ENCODE assay signal across 1 cellular context in the genomic region with DNA sequence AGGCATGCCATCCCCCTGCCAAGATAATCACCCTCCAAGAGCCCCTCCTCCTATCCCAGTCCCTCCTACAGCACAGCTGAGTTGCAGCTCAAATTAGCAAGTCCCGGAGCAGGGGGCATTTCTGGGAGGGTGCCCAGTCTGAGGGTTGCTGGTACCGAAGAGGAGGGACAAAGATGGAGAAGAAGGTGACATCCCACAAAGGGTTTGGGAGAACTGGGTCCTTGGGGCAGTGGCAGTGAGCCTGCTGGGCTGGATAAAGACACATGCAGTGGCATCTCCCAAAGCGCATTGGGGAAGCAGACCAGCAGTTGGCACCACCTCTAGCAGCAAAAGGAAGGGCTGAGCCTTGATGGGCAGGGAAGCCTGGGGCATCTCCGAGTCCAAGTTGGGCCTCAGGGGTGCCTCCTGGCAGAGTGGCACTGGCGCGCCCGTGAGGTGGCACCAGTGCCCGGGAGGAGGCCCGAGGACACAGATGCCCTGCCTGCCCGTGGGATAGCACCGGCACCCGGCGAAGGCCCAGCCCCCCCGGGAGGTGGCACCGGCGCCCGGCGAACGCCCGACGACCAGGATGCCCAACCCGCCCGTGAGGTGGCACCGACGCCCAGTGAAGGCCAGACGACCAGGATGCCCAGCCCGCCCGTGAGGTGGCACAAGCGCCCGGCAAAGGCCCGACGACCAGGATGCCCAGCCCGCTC.
TF ChIP-seq lines count a peak whose summit lies in the region.

No MANE protein-coding gene starts in this region.

TF ChIP-seq in HEK293, 187 proteins besides CTCF, POLR2A, EP300 and RAD21 (continued from another document and continues in another):
- TF ChIP-seq, protein P1, sequence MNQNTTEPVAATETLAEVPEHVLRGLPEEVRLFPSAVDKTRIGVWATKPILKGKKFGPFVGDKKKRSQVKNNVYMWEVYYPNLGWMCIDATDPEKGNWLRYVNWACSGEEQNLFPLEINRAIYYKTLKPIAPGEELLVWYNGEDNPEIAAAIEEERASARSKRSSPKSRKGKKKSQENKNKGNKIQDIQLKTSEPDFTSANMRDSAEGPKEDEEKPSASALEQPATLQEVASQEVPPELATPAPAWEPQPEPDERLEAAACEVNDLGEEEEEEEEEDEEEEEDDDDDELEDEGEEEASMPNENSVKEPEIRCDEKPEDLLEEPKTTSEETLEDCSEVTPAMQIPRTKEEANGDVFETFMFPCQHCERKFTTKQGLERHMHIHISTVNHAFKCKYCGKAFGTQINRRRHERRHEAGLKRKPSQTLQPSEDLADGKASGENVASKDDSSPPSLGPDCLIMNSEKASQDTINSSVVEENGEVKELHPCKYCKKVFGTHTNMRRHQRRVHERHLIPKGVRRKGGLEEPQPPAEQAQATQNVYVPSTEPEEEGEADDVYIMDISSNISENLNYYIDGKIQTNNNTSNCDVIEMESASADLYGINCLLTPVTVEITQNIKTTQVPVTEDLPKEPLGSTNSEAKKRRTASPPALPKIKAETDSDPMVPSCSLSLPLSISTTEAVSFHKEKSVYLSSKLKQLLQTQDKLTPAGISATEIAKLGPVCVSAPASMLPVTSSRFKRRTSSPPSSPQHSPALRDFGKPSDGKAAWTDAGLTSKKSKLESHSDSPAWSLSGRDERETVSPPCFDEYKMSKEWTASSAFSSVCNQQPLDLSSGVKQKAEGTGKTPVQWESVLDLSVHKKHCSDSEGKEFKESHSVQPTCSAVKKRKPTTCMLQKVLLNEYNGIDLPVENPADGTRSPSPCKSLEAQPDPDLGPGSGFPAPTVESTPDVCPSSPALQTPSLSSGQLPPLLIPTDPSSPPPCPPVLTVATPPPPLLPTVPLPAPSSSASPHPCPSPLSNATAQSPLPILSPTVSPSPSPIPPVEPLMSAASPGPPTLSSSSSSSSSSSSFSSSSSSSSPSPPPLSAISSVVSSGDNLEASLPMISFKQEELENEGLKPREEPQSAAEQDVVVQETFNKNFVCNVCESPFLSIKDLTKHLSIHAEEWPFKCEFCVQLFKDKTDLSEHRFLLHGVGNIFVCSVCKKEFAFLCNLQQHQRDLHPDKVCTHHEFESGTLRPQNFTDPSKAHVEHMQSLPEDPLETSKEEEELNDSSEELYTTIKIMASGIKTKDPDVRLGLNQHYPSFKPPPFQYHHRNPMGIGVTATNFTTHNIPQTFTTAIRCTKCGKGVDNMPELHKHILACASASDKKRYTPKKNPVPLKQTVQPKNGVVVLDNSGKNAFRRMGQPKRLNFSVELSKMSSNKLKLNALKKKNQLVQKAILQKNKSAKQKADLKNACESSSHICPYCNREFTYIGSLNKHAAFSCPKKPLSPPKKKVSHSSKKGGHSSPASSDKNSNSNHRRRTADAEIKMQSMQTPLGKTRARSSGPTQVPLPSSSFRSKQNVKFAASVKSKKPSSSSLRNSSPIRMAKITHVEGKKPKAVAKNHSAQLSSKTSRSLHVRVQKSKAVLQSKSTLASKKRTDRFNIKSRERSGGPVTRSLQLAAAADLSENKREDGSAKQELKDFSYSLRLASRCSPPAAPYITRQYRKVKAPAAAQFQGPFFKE (tag by site-specific recombination; IDR thresholded peaks at IDR 0.05; ENCODE audit: borderline replicate concordance): peak; percentile 46; the same call in 1 of the 2 replicates
- TF ChIP-seq SP2 (tag by site-specific recombination; IDR thresholded peaks at IDR 0.05): peak; percentile 70
- TF ChIP-seq GLIS1 (tag by site-specific recombination; IDR thresholded peaks at IDR 0.05): peak; percentile 45; the same call in 1 of the 2 replicates
- TF ChIP-seq, protein P2, sequence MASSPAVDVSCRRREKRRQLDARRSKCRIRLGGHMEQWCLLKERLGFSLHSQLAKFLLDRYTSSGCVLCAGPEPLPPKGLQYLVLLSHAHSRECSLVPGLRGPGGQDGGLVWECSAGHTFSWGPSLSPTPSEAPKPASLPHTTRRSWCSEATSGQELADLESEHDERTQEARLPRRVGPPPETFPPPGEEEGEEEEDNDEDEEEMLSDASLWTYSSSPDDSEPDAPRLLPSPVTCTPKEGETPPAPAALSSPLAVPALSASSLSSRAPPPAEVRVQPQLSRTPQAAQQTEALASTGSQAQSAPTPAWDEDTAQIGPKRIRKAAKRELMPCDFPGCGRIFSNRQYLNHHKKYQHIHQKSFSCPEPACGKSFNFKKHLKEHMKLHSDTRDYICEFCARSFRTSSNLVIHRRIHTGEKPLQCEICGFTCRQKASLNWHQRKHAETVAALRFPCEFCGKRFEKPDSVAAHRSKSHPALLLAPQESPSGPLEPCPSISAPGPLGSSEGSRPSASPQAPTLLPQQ (tag by site-specific recombination; IDR thresholded peaks at IDR 0.05): no peak
- no peak for TF ChIP-seq ZBTB20 (tag by site-specific recombination; IDR thresholded peaks at IDR 0.05)
- TF ChIP-seq TRIM28 (IDR thresholded peaks at IDR 0.05; ENCODE audit: borderline replicate concordance, low read length): no peak
- TF ChIP-seq, protein P3, sequence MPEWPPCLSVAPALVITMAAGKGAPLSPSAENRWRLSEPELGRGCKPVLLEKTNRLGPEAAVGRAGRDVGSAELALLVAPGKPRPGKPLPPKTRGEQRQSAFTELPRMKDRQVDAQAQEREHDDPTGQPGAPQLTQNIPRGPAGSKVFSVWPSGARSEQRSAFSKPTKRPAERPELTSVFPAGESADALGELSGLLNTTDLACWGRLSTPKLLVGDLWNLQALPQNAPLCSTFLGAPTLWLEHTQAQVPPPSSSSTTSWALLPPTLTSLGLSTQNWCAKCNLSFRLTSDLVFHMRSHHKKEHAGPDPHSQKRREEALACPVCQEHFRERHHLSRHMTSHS (tag by site-specific recombination; IDR thresholded peaks at IDR 0.05): no peak
- TF ChIP-seq ZNF629 (tag by site-specific recombination; IDR thresholded peaks at IDR 0.05): no peak
- no peak for TF ChIP-seq ZNF707 (tag by site-specific recombination; IDR thresholded peaks at IDR 0.05)
- TF ChIP-seq ZNF366 (tag by site-specific recombination; conservative IDR thresholded peaks at IDR 0.05): no peak
- no peak for TF ChIP-seq ZNF266 (tag by site-specific recombination; IDR thresholded peaks at IDR 0.05; ENCODE audit: low read depth)
- TF ChIP-seq ZNF658 (tag by site-specific recombination; IDR thresholded peaks at IDR 0.05): no peak
- TF ChIP-seq ZNF514 (tag by site-specific recombination; IDR thresholded peaks at IDR 0.05): no peak
- TF ChIP-seq BCL11A (tag by site-specific recombination; IDR thresholded peaks at IDR 0.05; ENCODE audit: low read depth): no peak
- TF ChIP-seq ZNF248 (tag by site-specific recombination; IDR thresholded peaks at IDR 0.05): no peak
- TF ChIP-seq, protein P4, sequence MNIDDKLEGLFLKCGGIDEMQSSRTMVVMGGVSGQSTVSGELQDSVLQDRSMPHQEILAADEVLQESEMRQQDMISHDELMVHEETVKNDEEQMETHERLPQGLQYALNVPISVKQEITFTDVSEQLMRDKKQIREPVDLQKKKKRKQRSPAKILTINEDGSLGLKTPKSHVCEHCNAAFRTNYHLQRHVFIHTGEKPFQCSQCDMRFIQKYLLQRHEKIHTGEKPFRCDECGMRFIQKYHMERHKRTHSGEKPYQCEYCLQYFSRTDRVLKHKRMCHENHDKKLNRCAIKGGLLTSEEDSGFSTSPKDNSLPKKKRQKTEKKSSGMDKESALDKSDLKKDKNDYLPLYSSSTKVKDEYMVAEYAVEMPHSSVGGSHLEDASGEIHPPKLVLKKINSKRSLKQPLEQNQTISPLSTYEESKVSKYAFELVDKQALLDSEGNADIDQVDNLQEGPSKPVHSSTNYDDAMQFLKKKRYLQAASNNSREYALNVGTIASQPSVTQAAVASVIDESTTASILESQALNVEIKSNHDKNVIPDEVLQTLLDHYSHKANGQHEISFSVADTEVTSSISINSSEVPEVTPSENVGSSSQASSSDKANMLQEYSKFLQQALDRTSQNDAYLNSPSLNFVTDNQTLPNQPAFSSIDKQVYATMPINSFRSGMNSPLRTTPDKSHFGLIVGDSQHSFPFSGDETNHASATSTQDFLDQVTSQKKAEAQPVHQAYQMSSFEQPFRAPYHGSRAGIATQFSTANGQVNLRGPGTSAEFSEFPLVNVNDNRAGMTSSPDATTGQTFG (tag by site-specific recombination; IDR thresholded peaks at IDR 0.05; ENCODE audit: borderline replicate concordance): no peak
- TF ChIP-seq RBAK (tag by site-specific recombination; IDR thresholded peaks at IDR 0.05): no peak
- peak; percentile 83; the same call in 1 of the 2 replicates for TF ChIP-seq WT1 (tag by site-specific recombination; IDR thresholded peaks at IDR 0.05)
- TF ChIP-seq ZBTB8A (tag by site-specific recombination; IDR thresholded peaks at IDR 0.05): peak; percentile 92
- TF ChIP-seq, protein P5, sequence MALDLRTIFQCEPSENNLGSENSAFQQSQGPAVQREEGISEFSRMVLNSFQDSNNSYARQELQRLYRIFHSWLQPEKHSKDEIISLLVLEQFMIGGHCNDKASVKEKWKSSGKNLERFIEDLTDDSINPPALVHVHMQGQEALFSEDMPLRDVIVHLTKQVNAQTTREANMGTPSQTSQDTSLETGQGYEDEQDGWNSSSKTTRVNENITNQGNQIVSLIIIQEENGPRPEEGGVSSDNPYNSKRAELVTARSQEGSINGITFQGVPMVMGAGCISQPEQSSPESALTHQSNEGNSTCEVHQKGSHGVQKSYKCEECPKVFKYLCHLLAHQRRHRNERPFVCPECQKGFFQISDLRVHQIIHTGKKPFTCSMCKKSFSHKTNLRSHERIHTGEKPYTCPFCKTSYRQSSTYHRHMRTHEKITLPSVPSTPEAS (tag by site-specific recombination; IDR thresholded peaks at IDR 0.05): no peak
- TF ChIP-seq, protein P6, sequence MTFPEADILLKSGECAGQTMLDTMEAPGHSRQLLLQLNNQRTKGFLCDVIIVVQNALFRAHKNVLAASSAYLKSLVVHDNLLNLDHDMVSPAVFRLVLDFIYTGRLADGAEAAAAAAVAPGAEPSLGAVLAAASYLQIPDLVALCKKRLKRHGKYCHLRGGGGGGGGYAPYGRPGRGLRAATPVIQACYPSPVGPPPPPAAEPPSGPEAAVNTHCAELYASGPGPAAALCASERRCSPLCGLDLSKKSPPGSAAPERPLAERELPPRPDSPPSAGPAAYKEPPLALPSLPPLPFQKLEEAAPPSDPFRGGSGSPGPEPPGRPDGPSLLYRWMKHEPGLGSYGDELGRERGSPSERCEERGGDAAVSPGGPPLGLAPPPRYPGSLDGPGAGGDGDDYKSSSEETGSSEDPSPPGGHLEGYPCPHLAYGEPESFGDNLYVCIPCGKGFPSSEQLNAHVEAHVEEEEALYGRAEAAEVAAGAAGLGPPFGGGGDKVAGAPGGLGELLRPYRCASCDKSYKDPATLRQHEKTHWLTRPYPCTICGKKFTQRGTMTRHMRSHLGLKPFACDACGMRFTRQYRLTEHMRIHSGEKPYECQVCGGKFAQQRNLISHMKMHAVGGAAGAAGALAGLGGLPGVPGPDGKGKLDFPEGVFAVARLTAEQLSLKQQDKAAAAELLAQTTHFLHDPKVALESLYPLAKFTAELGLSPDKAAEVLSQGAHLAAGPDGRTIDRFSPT (tag by site-specific recombination; IDR thresholded peaks at IDR 0.05): peak; percentile 97
- no peak for TF ChIP-seq ZNF555 (tag by site-specific recombination; conservative IDR thresholded peaks at IDR 0.05)
- TF ChIP-seq, protein P7, sequence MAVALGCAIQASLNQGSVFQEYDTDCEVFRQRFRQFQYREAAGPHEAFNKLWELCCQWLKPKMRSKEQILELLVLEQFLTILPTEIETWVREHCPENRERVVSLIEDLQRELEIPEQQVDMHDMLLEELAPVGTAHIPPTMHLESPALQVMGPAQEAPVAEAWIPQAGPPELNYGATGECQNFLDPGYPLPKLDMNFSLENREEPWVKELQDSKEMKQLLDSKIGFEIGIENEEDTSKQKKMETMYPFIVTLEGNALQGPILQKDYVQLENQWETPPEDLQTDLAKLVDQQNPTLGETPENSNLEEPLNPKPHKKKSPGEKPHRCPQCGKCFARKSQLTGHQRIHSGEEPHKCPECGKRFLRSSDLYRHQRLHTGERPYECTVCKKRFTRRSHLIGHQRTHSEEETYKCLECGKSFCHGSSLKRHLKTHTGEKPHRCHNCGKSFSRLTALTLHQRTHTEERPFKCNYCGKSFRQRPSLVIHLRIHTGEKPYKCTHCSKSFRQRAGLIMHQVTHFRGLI (tag by site-specific recombination; IDR thresholded peaks at IDR 0.05): peak; percentile 56; the same call in 1 of the 2 replicates
- no peak for TF ChIP-seq ZNF660 (tag by site-specific recombination; IDR thresholded peaks at IDR 0.05)
- TF ChIP-seq, protein P8, sequence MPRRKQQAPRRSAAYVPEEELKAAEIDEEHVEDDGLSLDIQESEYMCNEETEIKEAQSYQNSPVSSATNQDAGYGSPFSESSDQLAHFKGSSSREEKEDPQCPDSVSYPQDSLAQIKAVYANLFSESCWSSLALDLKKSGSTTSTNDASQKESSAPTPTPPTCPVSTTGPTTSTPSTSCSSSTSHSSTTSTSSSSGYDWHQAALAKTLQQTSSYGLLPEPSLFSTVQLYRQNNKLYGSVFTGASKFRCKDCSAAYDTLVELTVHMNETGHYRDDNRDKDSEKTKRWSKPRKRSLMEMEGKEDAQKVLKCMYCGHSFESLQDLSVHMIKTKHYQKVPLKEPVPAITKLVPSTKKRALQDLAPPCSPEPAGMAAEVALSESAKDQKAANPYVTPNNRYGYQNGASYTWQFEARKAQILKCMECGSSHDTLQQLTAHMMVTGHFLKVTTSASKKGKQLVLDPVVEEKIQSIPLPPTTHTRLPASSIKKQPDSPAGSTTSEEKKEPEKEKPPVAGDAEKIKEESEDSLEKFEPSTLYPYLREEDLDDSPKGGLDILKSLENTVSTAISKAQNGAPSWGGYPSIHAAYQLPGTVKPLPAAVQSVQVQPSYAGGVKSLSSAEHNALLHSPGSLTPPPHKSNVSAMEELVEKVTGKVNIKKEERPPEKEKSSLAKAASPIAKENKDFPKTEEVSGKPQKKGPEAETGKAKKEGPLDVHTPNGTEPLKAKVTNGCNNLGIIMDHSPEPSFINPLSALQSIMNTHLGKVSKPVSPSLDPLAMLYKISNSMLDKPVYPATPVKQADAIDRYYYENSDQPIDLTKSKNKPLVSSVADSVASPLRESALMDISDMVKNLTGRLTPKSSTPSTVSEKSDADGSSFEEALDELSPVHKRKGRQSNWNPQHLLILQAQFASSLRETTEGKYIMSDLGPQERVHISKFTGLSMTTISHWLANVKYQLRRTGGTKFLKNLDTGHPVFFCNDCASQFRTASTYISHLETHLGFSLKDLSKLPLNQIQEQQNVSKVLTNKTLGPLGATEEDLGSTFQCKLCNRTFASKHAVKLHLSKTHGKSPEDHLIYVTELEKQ (tag by site-specific recombination; IDR thresholded peaks at IDR 0.05; ENCODE audit: borderline replicate concordance): no peak
- TF ChIP-seq, protein P9, sequence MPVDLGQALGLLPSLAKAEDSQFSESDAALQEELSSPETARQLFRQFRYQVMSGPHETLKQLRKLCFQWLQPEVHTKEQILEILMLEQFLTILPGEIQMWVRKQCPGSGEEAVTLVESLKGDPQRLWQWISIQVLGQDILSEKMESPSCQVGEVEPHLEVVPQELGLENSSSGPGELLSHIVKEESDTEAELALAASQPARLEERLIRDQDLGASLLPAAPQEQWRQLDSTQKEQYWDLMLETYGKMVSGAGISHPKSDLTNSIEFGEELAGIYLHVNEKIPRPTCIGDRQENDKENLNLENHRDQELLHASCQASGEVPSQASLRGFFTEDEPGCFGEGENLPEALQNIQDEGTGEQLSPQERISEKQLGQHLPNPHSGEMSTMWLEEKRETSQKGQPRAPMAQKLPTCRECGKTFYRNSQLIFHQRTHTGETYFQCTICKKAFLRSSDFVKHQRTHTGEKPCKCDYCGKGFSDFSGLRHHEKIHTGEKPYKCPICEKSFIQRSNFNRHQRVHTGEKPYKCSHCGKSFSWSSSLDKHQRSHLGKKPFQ (tag by site-specific recombination; IDR thresholded peaks at IDR 0.05): no peak
- TF ChIP-seq ZNF473 (tag by site-specific recombination; IDR thresholded peaks at IDR 0.05): no peak
- no peak for TF ChIP-seq ZNF292 (tag by site-specific recombination; IDR thresholded peaks at IDR 0.05; ENCODE audit: borderline replicate concordance, low read depth)
- peak; percentile 52; the same call in 1 of the 2 replicates for TF ChIP-seq SP3 (tag by site-specific recombination; IDR thresholded peaks at IDR 0.05)
- peak; percentile 88 for TF ChIP-seq ZIC2 (tag by site-specific recombination; IDR thresholded peaks at IDR 0.05)
- TF ChIP-seq ZNF830 (tag by site-specific recombination; IDR thresholded peaks at IDR 0.05; ENCODE audit: low read depth): no peak
- no peak for TF ChIP-seq SALL2 (tag by site-specific recombination; IDR thresholded peaks at IDR 0.05; ENCODE audit: borderline replicate concordance)
- TF ChIP-seq KLF16 (tag by site-specific recombination; IDR thresholded peaks at IDR 0.05): no peak
